In the genomic region with DNA sequence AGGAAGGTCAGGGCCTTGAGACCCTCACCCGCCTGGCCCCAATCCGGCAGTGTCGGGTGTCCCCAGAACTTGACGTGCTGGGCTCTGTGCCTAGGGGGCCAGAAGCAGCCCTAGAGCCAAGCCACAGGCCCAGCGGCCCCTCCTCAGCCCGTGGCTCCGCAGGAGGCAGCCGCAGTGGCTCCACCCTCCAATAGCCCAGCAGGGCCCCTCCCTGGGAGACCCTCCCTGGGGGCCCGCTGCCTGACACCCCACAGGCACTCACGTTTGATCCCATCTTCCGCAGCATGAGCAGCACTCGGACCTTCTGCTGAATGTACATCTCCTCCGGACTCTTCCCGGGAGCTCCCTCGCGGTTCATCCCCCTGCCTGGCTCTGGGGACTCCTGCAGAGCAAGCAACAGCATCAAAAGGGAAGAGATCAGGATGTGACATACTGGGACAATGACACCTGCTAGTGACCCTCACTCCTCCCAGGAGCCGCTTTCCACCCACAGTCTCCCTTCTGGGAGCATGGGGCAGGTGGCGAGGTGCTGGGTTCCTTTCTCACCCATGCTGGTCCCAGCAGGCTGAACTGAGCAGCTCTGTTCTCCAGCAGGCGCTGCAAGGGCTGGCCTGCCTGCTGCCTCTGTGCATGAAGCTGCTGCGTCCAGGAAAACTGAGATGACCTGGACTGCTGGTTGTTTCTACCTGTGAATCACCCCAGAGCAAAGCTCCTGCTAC, we compare ENCODE assay signal across 18 cellular contexts. TPM values are rescaled to one million over a fixed set of nuclear protein-coding genes. Genes with fewer than 3 reads are reported as not detected.
DNase-seq lines count a peak whose midpoint lies in the region; ATAC-seq and TF ChIP-seq lines count a peak whose summit lies in the region.
"Had no signal": no experiment of that assay in that cellular context is flagged by ENCODE, and none has a peak within 500 bp of the region (broad histone marks: within the 10 kb centered on the region; RNA-seq: fewer than 3 reads in every experiment).

No MANE protein-coding gene starts in this region.

- H3K9me3 ChIP-seq in RWPE2 (ENCODE audit: severe bottlenecking) (no peaks in the 10 kb centered on the region), suprapubic skin (no peaks in the 10 kb centered on the region)
- H3K9me3 ChIP-seq: Caco-2 had no signal

- H3K4me1 Mint-ChIP-seq in glutamatergic neuron (ENCODE audit: low read depth, unreplicated experiment) (peaks cover 16% of the 10 kb centered on the region), CD14-positive monocyte (peaks cover 6% of the 10 kb centered on the region)

- intact Hi-C loops in CD14-positive monocyte (cut with micrococcal nuclease): loop anchor here in 1 of 2 donors (10.0 kb wide), 1 partner anchor 163 kb away; the partner anchor contains the start of gene UBE4B

- TF ChIP-seq POLR2A in suprapubic skin (IDR thresholded peaks at IDR 0.05): no peak

- TF ChIP-seq CTCF in RWPE2 (IDR thresholded peaks at IDR 0.05; ENCODE audit: poor library complexity, severe bottlenecking) (no peak), glutamatergic neuron (IDR thresholded peaks at IDR 0.05; ENCODE audit: partially characterized antibody, unreplicated experiment) (no peak), suprapubic skin (IDR thresholded peaks at IDR 0.05) (no peak), CD14-positive monocyte (IDR thresholded peaks at IDR 0.05) (no peak), foreskin keratinocyte (conservative IDR thresholded peaks at IDR 0.05) (no peak)

- no peak for ATAC-seq in RWPE2 (ENCODE audit: low read depth)
- no peak for ATAC-seq in HG03469 (IDR thresholded peaks at IDR 0.05; ENCODE audit: unreplicated experiment)
- ATAC-seq in foreskin keratinocyte: no peak

- no peak for TF ChIP-seq EP300 in suprapubic skin (IDR thresholded peaks at IDR 0.05)

- H3K27me3 ChIP-seq in RWPE2 (ENCODE audit: insufficient read depth, poor library complexity, severe bottlenecking): no peaks in the 10 kb centered on the region
- no peaks in the 10 kb centered on the region for H3K27me3 ChIP-seq in suprapubic skin
- no peaks in the 10 kb centered on the region for H3K27me3 ChIP-seq in foreskin keratinocyte

- H3K27ac Mint-ChIP-seq in glutamatergic neuron (ENCODE audit: unreplicated experiment): no peak overlapping the region
- no peak overlapping the region for H3K27ac Mint-ChIP-seq in CD14-positive monocyte

- H3K27ac ChIP-seq in RWPE2 (ENCODE audit: poor library complexity, severe bottlenecking) (peak overlapping the region; percentile 31), suprapubic skin (peak overlapping the region; percentile 83), foreskin keratinocyte (no peak overlapping the region)
- H3K27ac ChIP-seq: 22Rv1 had no signal

- peak overlapping the region; percentile 14 for H3K4me3 Mint-ChIP-seq in glutamatergic neuron (ENCODE audit: unreplicated experiment)
- H3K4me3 Mint-ChIP-seq in CD14-positive monocyte: no peak overlapping the region
- H3K4me3 Mint-ChIP-seq: CD4-positive, CD25-positive, alpha-beta regulatory T cell had no signal

- H3K4me1 ChIP-seq in RWPE2 (ENCODE audit: insufficient read depth, poor library complexity, severe bottlenecking) (peaks cover 26% of the 10 kb centered on the region), suprapubic skin (peaks cover 80% of the 10 kb centered on the region), foreskin keratinocyte (peaks cover 37% of the 10 kb centered on the region)
- H3K4me1 ChIP-seq: Caco-2 had no signal

- no peak overlapping the region for H3K4me3 ChIP-seq in RWPE2 (ENCODE audit: severe bottlenecking)
- H3K4me3 ChIP-seq in suprapubic skin: no peak overlapping the region

- 81% methylated on average over 14 of the region's 20 CpGs for WGBS in suprapubic skin

- peaks cover 7% of the 10 kb centered on the region for H3K9me3 Mint-ChIP-seq in glutamatergic neuron (ENCODE audit: unreplicated experiment)
- no peaks in the 10 kb centered on the region for H3K9me3 Mint-ChIP-seq in CD14-positive monocyte

- H3K27me3 Mint-ChIP-seq in glutamatergic neuron (ENCODE audit: unreplicated experiment) (no peaks in the 10 kb centered on the region), CD14-positive monocyte (ENCODE audit: low read depth in 3 of 3) (peaks cover 0 to 4% (median 0%) of the 10 kb centered on the region in 3 donors)
- H3K27me3 Mint-ChIP-seq: CD4-positive, CD25-positive, alpha-beta regulatory T cell had no signal

- peak; percentile 56 for DNase-seq in DMS 273 (lab: John Stamatoyannopoulos, UW; ENCODE audit: unreplicated experiment)
- no peak for DNase-seq in DMS 273 treated with DMSO at 0.1 percent for 48 hours (lab: John Stamatoyannopoulos, UW)
- no peak for DNase-seq in RWPE2 (ENCODE audit: low spot score)
- no peak for DNase-seq in glutamatergic neuron
- no peak for DNase-seq in suprapubic skin (ENCODE audit: low spot score in 2 of 2)
- no peak for DNase-seq in CD14-positive monocyte (ENCODE audit: low spot score)
- no peak for DNase-seq in foreskin keratinocyte
- DNase-seq: AML-193; Caco-2; CD4-positive, CD25-positive, alpha-beta regulatory T cell; GOT3; KBM-7; NCI-H1105 treated with DMSO at 0.1 percent for 48 hours; NCI-H2081 treated with DMSO at 0.1 percent for 48 hours; NCI-H510A; SIG-M5 had no signal

- H3K36me3 Mint-ChIP-seq in glutamatergic neuron (ENCODE audit: unreplicated experiment) (no peaks in the 10 kb centered on the region), CD14-positive monocyte (peaks cover 31 to 63% of the 10 kb centered on the region in 2 donors)

- H3K36me3 ChIP-seq in RWPE2 (ENCODE audit: low read depth): peaks cover 32% of the 10 kb centered on the region
- H3K36me3 ChIP-seq in suprapubic skin: peaks cover 48% of the 10 kb centered on the region

RNA-seq across cellular contexts. Expression of gene CTNNBIP1, which starts 38.2 kb away (rescaled TPM):
- total RNA-seq in glutamatergic neuron (ENCODE audit: unreplicated experiment): 50.7 TPM
- total RNA-seq in suprapubic skin: 100 to 1,000 TPM; 197 to 538 (median 406) TPM
- 10 to 100 TPM; 26.2 to 26.8 TPM for polyA plus RNA-seq in CD14-positive monocyte
- total RNA-seq in foreskin keratinocyte: 136 and 150 TPM in 2 replicates
- 163 and 183 TPM in 2 replicates for polyA plus RNA-seq in foreskin keratinocyte

RNA-seq across cellular contexts. Expression of gene CLSTN1, which starts 48.1 kb away (rescaled TPM):
- total RNA-seq in glutamatergic neuron (ENCODE audit: unreplicated experiment): 139 TPM
- 100 to 1,000 TPM; 118 to 202 (median 165) TPM for total RNA-seq in suprapubic skin
- 1 to 10 TPM; 5.2 to 5.3 TPM for polyA plus RNA-seq in CD14-positive monocyte
- total RNA-seq in foreskin keratinocyte: 287 and 346 TPM in 2 replicates
- 237 and 287 TPM in 2 replicates for polyA plus RNA-seq in foreskin keratinocyte
